Comparison of ENCODE assay signal across 8 cellular contexts in genomic region chr3:45387636-45388348, GRCh38. TPM values are rescaled to one million over a fixed set of nuclear protein-coding genes. Genes with fewer than 3 reads are reported as not detected.
A peak's percentile ranks its signal among the peaks of the same experiment; 100 is the strongest.
DNase-seq lines count a peak whose midpoint lies in the region; ATAC-seq and TF ChIP-seq lines count a peak whose summit lies in the region.

No MANE protein-coding gene starts in this region.

- 51% methylated on average over 15 of the region's 15 CpGs for WGBS in hepatocyte (ENCODE audit: low lambda C conversion rate, missing lambda C conversion rate)

- H3K9me3 ChIP-seq in SU-DHL-6 (ENCODE audit: insufficient read depth, low read length) (no peaks in the 10 kb centered on the region), hepatocyte (ENCODE audit: low read depth) (no peaks in the 10 kb centered on the region)

- no peaks in the 10 kb centered on the region for H3K4me1 ChIP-seq in hepatocyte (ENCODE audit: insufficient read depth)

- no peaks in the 10 kb centered on the region for H3K27me3 ChIP-seq in SU-DHL-6 (ENCODE audit: low read length)
- H3K27me3 ChIP-seq in hepatocyte = no peaks in the 10 kb centered on the region

- H3K4me1 Mint-ChIP-seq in stimulated activated naive B cell treated with anti-CD40 and anti-IgM and Interleukin-4, amounts not matched to agents 10 μg/mL and 1 μg/mL and 100 μg/mL, for 72 hours = peaks cover 6 to 19% of the 10 kb centered on the region in 2 donors

- no peaks in the 10 kb centered on the region for H3K9me3 Mint-ChIP-seq in stimulated activated naive B cell treated with anti-CD40 and anti-IgM and Interleukin-4, amounts not matched to agents 10 μg/mL and 1 μg/mL and 100 μg/mL, for 72 hours

- POLR2A ChIA-PET in GM10248 (lab: Yijun Ruan, JAX) = interaction anchor here (0.6 kb wide), 1 partner anchor 490 kb away, joined by 5 read pairs; no protein-coding TSS in a partner anchor

- peak overlapping the region; percentile 78 for H3K4me3 ChIP-seq in SU-DHL-6 (ENCODE audit: insufficient read depth, low read length, poor library complexity, severe bottlenecking)
- peak overlapping the region; percentile 11 for H3K4me3 ChIP-seq in hepatocyte

- peak; percentile 24 for ATAC-seq in GM21390 (IDR thresholded peaks at IDR 0.05; ENCODE audit: unreplicated experiment)
- peak; percentile 36 to 38 for ATAC-seq in stimulated activated naive B cell treated with anti-CD40 and anti-IgM and Interleukin-4, amounts not matched to agents 10 μg/mL and 1 μg/mL and 100 μg/mL, for 72 hours (replicated peaks)

- no peak for TF ChIP-seq CTCF in SU-DHL-6 (IDR thresholded peaks at IDR 0.05; ENCODE audit: insufficient read depth, low read length, poor library complexity, severe bottlenecking)
- no peak for TF ChIP-seq CTCF in hepatocyte (IDR thresholded peaks at IDR 0.05; ENCODE audit: poor library complexity)
- TF ChIP-seq CTCF in GM10248 (IDR thresholded peaks at IDR 0.05; ENCODE audit: control extremely low read depth, extremely low read depth, low read depth, missing control alignments) = no peak

- H3K36me3 ChIP-seq in SU-DHL-6 (ENCODE audit: low read length) = no peaks in the 10 kb centered on the region
- H3K36me3 ChIP-seq in hepatocyte (replicated peaks; ENCODE audit: insufficient read depth, low read depth) = no peaks in the 10 kb centered on the region

- peaks cover 3 to 4% of the 10 kb centered on the region in 2 donors for H3K36me3 Mint-ChIP-seq in stimulated activated naive B cell treated with anti-CD40 and anti-IgM and Interleukin-4, amounts not matched to agents 10 μg/mL and 1 μg/mL and 100 μg/mL, for 72 hours

- DNase-seq in A172 (ENCODE audit: low spot score) = peak; percentile 3
- no peak for DNase-seq in hepatocyte (ENCODE audit: low spot score)
- no peak for DNase-seq in stimulated activated naive B cell treated with anti-CD40 and anti-IgM and Interleukin-4, amounts not matched to agents 10 μg/mL and 1 μg/mL and 100 μg/mL, for 72 hours
- no peak for DNase-seq in NCI-H226
- no peak for DNase-seq in NCI-H1092 (lab: John Stamatoyannopoulos, UW)
- DNase-seq in GM10248 (ENCODE audit: extremely low spot score) = no peak

- peak overlapping the region; percentile 96 for H3K27ac Mint-ChIP-seq in stimulated activated naive B cell treated with anti-CD40 and anti-IgM and Interleukin-4, amounts not matched to agents 10 μg/mL and 1 μg/mL and 100 μg/mL, for 72 hours

- H3K9ac ChIP-seq in SU-DHL-6 (ENCODE audit: low read length) = peak overlapping the region; percentile 65

- CTCF ChIA-PET in GM10248 (lab: Yijun Ruan, JAX) = interaction anchor here (1.6 kb wide), 1 partner anchor 272 kb away, joined by 3 read pairs; no protein-coding TSS in a partner anchor

- H3K79me2 ChIP-seq in SU-DHL-6 (ENCODE audit: insufficient read depth, low read length) (peaks cover 11% of the 10 kb centered on the region; the same call in 1 of the 2 replicates), hepatocyte (peaks cover 34% of the 10 kb centered on the region)

- H3K9me2 ChIP-seq in SU-DHL-6 (replicated peaks; ENCODE audit: insufficient read depth, low read length) (no peaks in the 10 kb centered on the region), hepatocyte (replicated peaks; ENCODE audit: insufficient read depth) (no peaks in the 10 kb centered on the region)

- H3K4me2 ChIP-seq in SU-DHL-6 (ENCODE audit: low read depth, low read length, poor library complexity, severe bottlenecking) = peak overlapping the region; percentile 73
- peak overlapping the region; percentile 77 for H3K4me2 ChIP-seq in hepatocyte

- no peaks in the 10 kb centered on the region for H3F3A ChIP-seq in SU-DHL-6 (ENCODE audit: insufficient read depth)

- H4K20me1 ChIP-seq in SU-DHL-6 (ENCODE audit: low read depth, low read length) = no peaks in the 10 kb centered on the region
- H4K20me1 ChIP-seq in hepatocyte (ENCODE audit: insufficient read depth, poor library complexity, severe bottlenecking) = no peaks in the 10 kb centered on the region

- peak overlapping the region; percentile 92 to 95 for H3K4me3 Mint-ChIP-seq in stimulated activated naive B cell treated with anti-CD40 and anti-IgM and Interleukin-4, amounts not matched to agents 10 μg/mL and 1 μg/mL and 100 μg/mL, for 72 hours

- H3K27ac ChIP-seq in SU-DHL-6 (ENCODE audit: low read depth, low read length) = no peak overlapping the region
- H3K27ac ChIP-seq in hepatocyte = no peak overlapping the region

- peaks cover 5 to 12% of the 10 kb centered on the region in 2 donors for H3K27me3 Mint-ChIP-seq in stimulated activated naive B cell treated with anti-CD40 and anti-IgM and Interleukin-4, amounts not matched to agents 10 μg/mL and 1 μg/mL and 100 μg/mL, for 72 hours

- H2AFZ ChIP-seq in SU-DHL-6 (ENCODE audit: low read depth, low read length, severe bottlenecking) = peak overlapping the region; percentile 98
- H2AFZ ChIP-seq in hepatocyte = peak overlapping the region; percentile 71

RNA-seq across cellular contexts. Expression of gene LARS2, which starts 0.6 kb away (rescaled TPM):
- 19.9 and 21.9 TPM in 2 replicates for total RNA-seq in A172 (2014; rRNA removed; shearing (Covaris generic))
- total RNA-seq in hepatocyte = 20.1 and 22.6 TPM in 2 replicates
- polyA plus RNA-seq in hepatocyte = 11.8 and 13.6 TPM in 2 replicates
